ENCODE assay signal across 25 cellular contexts in genomic region chr12:48219635-48220034, GRCh38. TPM values are rescaled to one million over a fixed set of nuclear protein-coding genes. Genes with fewer than 3 reads are reported as not detected.
"Had no signal": no experiment of that assay in that cellular context is flagged by ENCODE, and none has a peak within 500 bp of the region (broad histone marks: within the 10 kb centered on the region; RNA-seq: fewer than 3 reads in every experiment).

No MANE protein-coding gene starts in this region.

- H3K9me3 ChIP-seq: esophagus muscularis mucosa, gastroesophageal sphincter, ovary, tibial artery, upper lobe of right lung, vagina had no signal

- H3K4me3 ChIP-seq: esophagus muscularis mucosa, gastroesophageal sphincter, ovary, tibial artery, upper lobe of right lung, vagina had no signal

- H3K4me1 ChIP-seq: esophagus muscularis mucosa, gastroesophageal sphincter, tibial artery, upper lobe of right lung, vagina had no signal

- DNase-seq: effector memory CD8-positive, alpha-beta T cell; glutamatergic neuron; islet precursor cell; mammary epithelial cell; natural killer cell; ovary; right cardiac atrium; stimulated activated CD4-positive, alpha-beta T cell treated with anti-CD3 and anti-CD28 coated beads, Interleukin-4, amount 100 ng/mL, for 1 hour; stimulated activated CD8-positive, alpha-beta memory T cell treated with anti-CD3 and anti-CD28 coated beads, Interleukin-4, amount 100 ng/mL, for 48 hours; tibial artery; upper lobe of right lung had no signal

- H3K27ac ChIP-seq: epithelial cell of prostate, esophagus muscularis mucosa, gastroesophageal sphincter, ovary, tibial artery, upper lobe of right lung, vagina had no signal

- H3K36me3 ChIP-seq: esophagus muscularis mucosa, gastroesophageal sphincter, ovary, tibial artery, upper lobe of right lung, vagina had no signal

- H3K27me3 ChIP-seq: gastroesophageal sphincter, ovary, tibial artery, vagina had no signal

- ATAC-seq: effector memory CD8-positive, alpha-beta T cell; gastroesophageal sphincter; left lobe of liver; natural killer cell; right cardiac atrium; stimulated activated effector memory CD8-positive, alpha-beta T cell treated with anti-CD3 and anti-CD28 coated beads, Interleukin-12 subunit alpha, Interleukin-12 subunit beta, amount 100 ng/mL, for 72 hours; upper lobe of right lung had no signal

RNA-seq across cellular contexts. Expression of gene OR10AD1, which starts 16.5 kb away (rescaled TPM):
- total RNA-seq: esophagus muscularis mucosa, fibroblast of villous mesenchyme, gastroesophageal sphincter, left lobe of liver, lower leg skin, mammary epithelial cell, mesenteric fat pad, mucosa of gallbladder, myocyte, natural killer cell, neural crest cell, ovary, posterior vena cava, right cardiac atrium, temporal lobe, upper lobe of right lung, vagina had no signal
- polyA plus RNA-seq: mammary epithelial cell, ovary, right cardiac atrium had no signal

RNA-seq across cellular contexts. Expression of gene CCDC184, which starts 36.2 kb away (rescaled TPM):
- total RNA-seq: left lobe of liver had no signal
